Comparison of ENCODE assay signal across 10 cellular contexts in the genomic region with DNA sequence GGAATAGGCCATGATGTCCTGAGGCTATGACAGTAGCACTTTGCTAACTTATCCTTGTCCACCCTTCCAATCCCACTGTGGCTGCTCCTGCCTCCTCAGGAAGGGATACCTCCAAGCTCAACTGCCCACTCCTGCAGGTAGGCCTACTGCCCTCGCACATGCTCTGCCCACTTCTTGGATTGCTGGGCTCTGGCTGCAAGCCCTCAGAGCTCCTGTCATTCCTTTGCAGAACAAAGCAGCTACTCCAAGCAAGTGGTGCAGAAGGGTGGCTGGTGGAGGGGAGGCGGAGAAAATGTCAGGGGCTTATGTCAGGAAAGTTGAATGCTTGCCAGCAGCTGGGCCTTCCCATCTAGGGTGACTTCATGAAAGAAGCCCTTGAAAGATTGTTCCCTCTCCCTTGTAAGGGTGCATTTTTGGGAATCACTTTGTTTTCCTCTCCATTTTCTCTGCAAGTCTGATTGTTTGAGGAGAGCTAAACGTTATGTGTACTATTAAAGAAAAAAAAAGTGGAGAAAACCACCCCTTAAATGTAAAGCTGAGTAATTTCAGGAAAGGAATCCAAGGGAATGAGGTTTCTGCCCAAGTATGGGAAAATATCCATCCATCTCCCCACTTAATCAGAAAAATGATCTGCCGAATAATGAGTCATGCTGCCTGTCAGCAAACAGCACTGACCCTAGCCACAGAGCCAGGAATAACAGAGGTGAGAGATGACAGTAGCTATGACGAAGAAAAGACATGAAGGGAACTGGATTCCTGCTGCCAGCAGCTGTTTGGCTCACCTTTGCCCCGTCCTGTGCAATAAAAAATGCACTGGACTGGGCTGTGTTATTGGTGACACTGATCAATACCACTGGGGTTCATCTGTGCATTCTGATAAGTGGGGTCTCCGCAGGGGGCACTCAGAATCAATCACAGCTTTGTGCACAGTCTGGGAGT.
A peak's percentile ranks its signal among the peaks of the same experiment; 100 is the strongest.
DNase-seq lines count a peak whose midpoint lies in the region; ATAC-seq and TF ChIP-seq lines count a peak whose summit lies in the region.
"Had no signal": no experiment of that assay in that cellular context is flagged by ENCODE, and none has a peak within 500 bp of the region (broad histone marks: within the 10 kb centered on the region; RNA-seq: fewer than 3 reads in every experiment).

No MANE protein-coding gene starts in this region.

- H3K27ac ChIP-seq in PC-9 (peak overlapping the region; percentile 27), prostate gland (peak overlapping the region; percentile 18 to 19), Karpas-422 (ENCODE audit: low read length) (no peak overlapping the region)

- TF ChIP-seq CTCF in PC-9 (conservative IDR thresholded peaks at IDR 0.05) (no peak), fibroblast of mammary gland (conservative IDR thresholded peaks at IDR 0.05; ENCODE audit: control insufficient read depth, insufficient read depth, low read depth, low read length) (no peak), prostate gland (IDR thresholded peaks at IDR 0.05) (no peak)

- H2AFZ ChIP-seq in PC-9 (no peak overlapping the region), Karpas-422 (ENCODE audit: low read length) (no peak overlapping the region)

- peaks cover 25% of the 10 kb centered on the region for H3K4me1 ChIP-seq in PC-9 (replicated peaks; ENCODE audit: insufficient read depth)
- H3K4me1 ChIP-seq in prostate gland (replicated peaks), result no peaks in the 10 kb centered on the region
- no peaks in the 10 kb centered on the region for H3K4me1 ChIP-seq in Karpas-422 (ENCODE audit: low read length)

- CTCF ChIA-PET in PC-9 (lab: Charles Lee), result no interaction called here

- ATAC-seq in HG02571 (IDR thresholded peaks at IDR 0.05; ENCODE audit: unreplicated experiment), result no peak
- no peak for ATAC-seq in GM21576 (IDR thresholded peaks at IDR 0.05; ENCODE audit: unreplicated experiment)
- ATAC-seq in HG03342 (IDR thresholded peaks at IDR 0.05; ENCODE audit: unreplicated experiment), result no peak

- intact Hi-C loops in PC-9 (cut with micrococcal nuclease; ENCODE audit: unreplicated experiment), result no loop called here
- intact Hi-C loops in prostate gland (cut with DNase I), result no loop called here

- H3K27me3 ChIP-seq in PC-9 (ENCODE audit: insufficient read depth, low read depth), result no peaks in the 10 kb centered on the region
- no peaks in the 10 kb centered on the region for H3K27me3 ChIP-seq in prostate gland (replicated peaks; ENCODE audit: insufficient read depth)
- H3K27me3 ChIP-seq in Karpas-422 (ENCODE audit: low read length), result no peaks in the 10 kb centered on the region

- H3K9me2 ChIP-seq in PC-9 (ENCODE audit: insufficient read depth), result no peaks in the 10 kb centered on the region
- no peaks in the 10 kb centered on the region for H3K9me2 ChIP-seq in Karpas-422 (replicated peaks; ENCODE audit: insufficient read depth, low read length)

- H3F3A ChIP-seq in PC-9 (ENCODE audit: insufficient read depth, low read depth), result peaks cover 11% of the 10 kb centered on the region; the same call in 1 of the 2 replicates

- TF ChIP-seq POLR2A in prostate gland (IDR thresholded peaks at IDR 0.05), result no peak

- no peaks in the 10 kb centered on the region for H3K79me2 ChIP-seq in PC-9 (ENCODE audit: low read depth)
- no peaks in the 10 kb centered on the region for H3K79me2 ChIP-seq in Karpas-422 (ENCODE audit: low read length)

- BruUV-seq in PC-9 (replicated peaks; lab: Mats Ljungman, UMichigan), result no TSS peak

- DNase-seq in DMS53 (lab: John Stamatoyannopoulos, UW) (peak; percentile 86), PC-9 (peak; percentile 40 to 77), fibroblast of mammary gland (ENCODE audit: low read depth) (peak; percentile 93), prostate gland (ENCODE audit: low spot score) (no peak), Karpas-422 (no peak)
- DNase-seq: H7 had no signal

- H3K4me2 ChIP-seq in PC-9, result peak overlapping the region; percentile 41
- H3K4me2 ChIP-seq in Karpas-422 (ENCODE audit: low read depth, low read length, poor library complexity, severe bottlenecking), result no peak overlapping the region

- 37% methylated on average over 7 of the region's 7 CpGs for WGBS in prostate gland

- H3K4me3 ChIP-seq in PC-9 (no peak overlapping the region), fibroblast of mammary gland (ENCODE audit: control insufficient read depth, low read depth, low read length) (no peak overlapping the region), prostate gland (no peak overlapping the region), Karpas-422 (ENCODE audit: low read length) (no peak overlapping the region)
- H3K4me3 ChIP-seq: skin epidermis had no signal

- H3K9me3 ChIP-seq in PC-9 (ENCODE audit: insufficient read depth, low read depth) (no peaks in the 10 kb centered on the region), prostate gland (no peaks in the 10 kb centered on the region), Karpas-422 (ENCODE audit: low read length) (no peaks in the 10 kb centered on the region)

- H3K36me3 ChIP-seq in PC-9 (ENCODE audit: low read depth) (no peaks in the 10 kb centered on the region), prostate gland (no peaks in the 10 kb centered on the region), Karpas-422 (ENCODE audit: insufficient read depth, low read length) (no peaks in the 10 kb centered on the region)

- H4K20me1 ChIP-seq in PC-9 (ENCODE audit: insufficient read depth), result no peaks in the 10 kb centered on the region
- H4K20me1 ChIP-seq in Karpas-422 (ENCODE audit: insufficient read depth, low read depth, low read length), result no peaks in the 10 kb centered on the region

- POLR2A ChIA-PET in PC-9 (lab: Charles Lee; ENCODE audit: unreplicated experiment), result interaction anchor here (0.6 kb wide), 1 partner anchor 47 kb away, joined by 4 read pairs; no protein-coding TSS in a partner anchor

- no peak overlapping the region for H3K9ac ChIP-seq in Karpas-422 (ENCODE audit: low read length)

Comparison
In these comparisons a context has a peak if more than half of its experiments do, and no peak if none do; other contexts are left out.
1. DNase-seq: peak in DMS53 (single experiment), PC-9 (2 of 2) and fibroblast of mammary gland (single experiment); none in prostate gland (single experiment) and Karpas-422 (single experiment).